In genomic region chr1:54606990-54607325, GRCh38 we compare ENCODE assay signal across 22 cellular contexts. TPM values are rescaled to one million over a fixed set of nuclear protein-coding genes. Genes with fewer than 3 reads are reported as not detected.
DNase-seq lines count a peak whose midpoint lies in the region; FAIRE-seq and TF ChIP-seq lines count a peak whose summit lies in the region.
"Had no signal": no experiment of that assay in that cellular context is flagged by ENCODE, and none has a peak within 500 bp of the region (broad histone marks: within the 10 kb centered on the region; RNA-seq: fewer than 3 reads in every experiment).

No MANE protein-coding gene starts in this region.

- H3K9me3 ChIP-seq in Loucy (ENCODE audit: insufficient read depth, low read depth, low read length) (no peaks in the 10 kb centered on the region), mucosa of rectum (ENCODE audit: control insufficient read depth in 2 of 2, low read length in 2 of 2) (no peaks in the 10 kb centered on the region), spleen (no peaks in the 10 kb centered on the region), transverse colon (no peaks in the 10 kb centered on the region), vagina (no peaks in the 10 kb centered on the region)
- H3K9me3 ChIP-seq: A549 had no signal

- no peaks in the 10 kb centered on the region for H3K27me3 ChIP-seq in Loucy (ENCODE audit: insufficient read depth, low read length, poor library complexity, severe bottlenecking)
- H3K27me3 ChIP-seq in bronchial epithelial cell (ENCODE audit: control insufficient read depth, insufficient read depth, low read length): no peaks in the 10 kb centered on the region
- H3K27me3 ChIP-seq in mucosa of rectum (ENCODE audit: control insufficient read depth in 2 of 2, insufficient read depth in 2 of 2, low read length in 2 of 2): no peaks in the 10 kb centered on the region
- H3K27me3 ChIP-seq in spleen (replicated peaks in 1 of 7): no peaks in the 10 kb centered on the region
- H3K27me3 ChIP-seq in transverse colon: no peaks in the 10 kb centered on the region
- H3K27me3 ChIP-seq in vagina: no peaks in the 10 kb centered on the region

- H3K4me3 ChIP-seq in Loucy (ENCODE audit: low read length, poor library complexity, severe bottlenecking): no peak overlapping the region
- no peak overlapping the region for H3K4me3 ChIP-seq in bronchial epithelial cell (ENCODE audit: low read depth, low read length)
- H3K4me3 ChIP-seq in mucosa of rectum (ENCODE audit: low read length in 2 of 2): no peak overlapping the region
- no peak overlapping the region for H3K4me3 ChIP-seq in spleen
- H3K4me3 ChIP-seq in transverse colon: no peak overlapping the region
- H3K4me3 ChIP-seq in vagina: no peak overlapping the region
- H3K4me3 ChIP-seq: A549, GM12878, GM23248 had no signal

- H2AFZ ChIP-seq in Loucy (ENCODE audit: low read length): no peak overlapping the region
- H2AFZ ChIP-seq: GM23248 had no signal

- TF ChIP-seq POLR2A in spleen (IDR thresholded peaks at IDR 0.05): no peak
- TF ChIP-seq POLR2A in transverse colon (IDR thresholded peaks at IDR 0.05): no peak
- no peak for TF ChIP-seq POLR2A in vagina (IDR thresholded peaks at IDR 0.05)

- H3K4me1 ChIP-seq in Loucy (ENCODE audit: insufficient read depth, low read length, poor library complexity, severe bottlenecking) (peaks cover 36% of the 10 kb centered on the region), mucosa of rectum (ENCODE audit: control insufficient read depth in 2 of 2, insufficient read depth in 2 of 2, low read length in 2 of 2) (peaks cover 16 to 24% of the 10 kb centered on the region in 2 donors), spleen (peaks cover 0 to 17% (median 4%) of the 10 kb centered on the region in 6 donors), transverse colon (peaks cover 0 to 15% (median 7%) of the 10 kb centered on the region in 4 donors), vagina (no peaks in the 10 kb centered on the region)
- H3K4me1 ChIP-seq: A549 had no signal

- no peaks in the 10 kb centered on the region for H3K9me2 ChIP-seq in Loucy (replicated peaks; ENCODE audit: low read depth, low read length)

- H3K9ac ChIP-seq in Loucy (ENCODE audit: low read depth, low read length, poor library complexity, severe bottlenecking) (peak overlapping the region; percentile 44), mucosa of rectum (ENCODE audit: low read depth in 1 of 2, low read length in 2 of 2) (no peak overlapping the region)
- H3K9ac ChIP-seq: GM23248 had no signal

- H3K36me3 ChIP-seq in Loucy (ENCODE audit: insufficient read depth, low read length): no peaks in the 10 kb centered on the region
- no peaks in the 10 kb centered on the region for H3K36me3 ChIP-seq in bronchial epithelial cell (ENCODE audit: control insufficient read depth, insufficient read depth, low read length)
- H3K36me3 ChIP-seq in mucosa of rectum (ENCODE audit: control insufficient read depth in 2 of 2, insufficient read depth in 2 of 2, low read length in 2 of 2): peaks cover 31% of the 10 kb centered on the region in 2 donors
- H3K36me3 ChIP-seq in spleen: no peaks in the 10 kb centered on the region
- peaks cover 0 to 8% (median 0%) of the 10 kb centered on the region in 4 donors for H3K36me3 ChIP-seq in transverse colon
- no peaks in the 10 kb centered on the region for H3K36me3 ChIP-seq in vagina

- 94 to 96% (median 94%) methylated on average over 8 to 13 of the region's 13 CpGs for WGBS in spleen, 5 donors
- 90% methylated on average over 13 of the region's 13 CpGs; no CpG with 5 or more reads in 1 of the 2 donors for WGBS in transverse colon (ENCODE audit: low coverage in 1 of 2), 2 donors

- H4K20me1 ChIP-seq in Loucy (ENCODE audit: insufficient read depth, low read length, poor library complexity, severe bottlenecking): no peaks in the 10 kb centered on the region

- in situ Hi-C loops in transverse colon (cut with MboI; ENCODE audit: low pct_ligation_motif_present in 1 of 4, low pct_unique_long_range_greater_than_20kb in 1 of 4, low sequenced_read_pairs in 3 of 4): no loop called here

- H3K79me2 ChIP-seq in Loucy (ENCODE audit: insufficient read depth, low read length): no peaks in the 10 kb centered on the region

- DNase-seq in bronchial epithelial cell (ENCODE audit: low read depth): no peak
- DNase-seq in spleen: peak; percentile 66
- DNase-seq in germinal center (ENCODE audit: low spot score): no peak
- DNase-seq in transverse colon: no peak
- no peak for DNase-seq in vagina (ENCODE audit: extremely low spot score in 2 of 2)
- DNase-seq: 8988T; ACHN; AML-193; C1 segment of cervical spinal cord; Calu3; CD4-positive, alpha-beta memory T cell; DND-41; GDM1; GM23248; H9 had no signal

- no peak for TF ChIP-seq EP300 in transverse colon (IDR thresholded peaks at IDR 0.05; ENCODE audit: low read depth)

- intact Hi-C loops in spleen (cut with DNase I; ENCODE audit: low total_unique reads): no loop called here
- intact Hi-C loops in transverse colon (cut with DNase I; ENCODE audit: low total_unique reads): no loop called here
- intact Hi-C loops in vagina (cut with DNase I): no loop called here

- FAIRE-seq in bronchial epithelial cell (lab: Jason Lieb, UNC): peak; percentile 43
- FAIRE-seq: A549, GM12878, GM19239 had no signal

- H3F3A ChIP-seq in Loucy (ENCODE audit: low read depth): peaks cover 8% of the 10 kb centered on the region; the same call in 1 of the 2 replicates

- TF ChIP-seq CTCF in Loucy (conservative IDR thresholded peaks at IDR 0.05; ENCODE audit: low read length) (no peak), bronchial epithelial cell (IDR thresholded peaks at IDR 0.05; ENCODE audit: insufficient read depth, low read length, severe bottlenecking) (no peak), spleen (IDR thresholded peaks at IDR 0.05 in 8 of 11, conservative IDR thresholded peaks at IDR 0.05 in 3 of 11) (no peak), transverse colon (IDR thresholded peaks at IDR 0.05) (no peak), vagina (IDR thresholded peaks at IDR 0.05) (no peak)

- H3K4me2 ChIP-seq in Loucy (ENCODE audit: low read depth, low read length, poor library complexity, severe bottlenecking): peak overlapping the region; percentile 41
- H3K4me2 ChIP-seq: A549 had no signal

- H3K27ac ChIP-seq in mucosa of rectum (ENCODE audit: low read depth in 2 of 2, low read length in 2 of 2) (peak overlapping the region; percentile 20 to 38), spleen (no peak overlapping the region), transverse colon (no peak overlapping the region), vagina (no peak overlapping the region)
- H3K27ac ChIP-seq: A549, GM23248 had no signal

RNA-seq across cellular contexts. Expression of gene FAM151A, which starts 16.4 kb away (rescaled TPM):
- total RNA-seq in bronchial epithelial cell (not detected in 2 replicates), spleen (1 to 10 TPM in 1 of 7 donors, under 1 TPM in 5, not detected in 1; 0.70 to 1.2 (median 0.75) TPM), transverse colon (10 to 100 TPM in 1 of 4 donors, 1 to 10 TPM in 3; 1.4 to 28.5 (median 7.1) TPM), vagina (not detected)
- polyA plus RNA-seq in spleen: 1 to 10 TPM; 2.9 to 4.2 (median 3.8) TPM
- total RNA-seq: Calu3; CD4-positive, alpha-beta memory T cell; GM23248; H4; H9 had no signal
- polyA plus RNA-seq: A549; BJ; CD4-positive, alpha-beta memory T cell had no signal

RNA-seq across cellular contexts. Expression of gene MROH7, which starts 34.6 kb away (rescaled TPM):
- total RNA-seq in bronchial epithelial cell: under 0.01 and 0.13 TPM in 2 replicates
- total RNA-seq in spleen: 1 to 10 TPM; 1.1 to 3.6 (median 1.6) TPM
- 1 to 10 TPM in 1 of 3 donors, under 1 TPM in 2; 0.36 to 1.2 (median 0.58) TPM for polyA plus RNA-seq in spleen
- 10 to 100 TPM; 16.1 to 69.9 (median 30.5) TPM for total RNA-seq in transverse colon
- 7.4 TPM for total RNA-seq in vagina
- total RNA-seq: H4 had no signal
- polyA plus RNA-seq: A549; CD4-positive, alpha-beta memory T cell; GM12878 had no signal

RNA-seq across cellular contexts. Expression of gene ACOT11, which starts 58.9 kb away (rescaled TPM):
- total RNA-seq in bronchial epithelial cell (3.4 and 6.0 TPM in 2 replicates), spleen (1 to 10 TPM; 1.5 to 3.2 (median 2.5) TPM), transverse colon (10 to 100 TPM; 70.6 to 79.7 (median 75.3) TPM), vagina (26.0 TPM)
- under 1 TPM; 0.30 to 0.86 (median 0.52) TPM for polyA plus RNA-seq in spleen
- polyA plus RNA-seq: CD4-positive, alpha-beta memory T cell had no signal

Comparison
In these comparisons a context has a peak if more than half of its experiments do, and no peak if none do; other contexts are left out.
1. H3K27ac ChIP-seq: peak in mucosa of rectum (2 of 2); none in spleen (0 of 8), transverse colon (0 of 4) and vagina (single experiment).